Comparison of ENCODE assay signal across 25 cellular contexts in the genomic region with DNA sequence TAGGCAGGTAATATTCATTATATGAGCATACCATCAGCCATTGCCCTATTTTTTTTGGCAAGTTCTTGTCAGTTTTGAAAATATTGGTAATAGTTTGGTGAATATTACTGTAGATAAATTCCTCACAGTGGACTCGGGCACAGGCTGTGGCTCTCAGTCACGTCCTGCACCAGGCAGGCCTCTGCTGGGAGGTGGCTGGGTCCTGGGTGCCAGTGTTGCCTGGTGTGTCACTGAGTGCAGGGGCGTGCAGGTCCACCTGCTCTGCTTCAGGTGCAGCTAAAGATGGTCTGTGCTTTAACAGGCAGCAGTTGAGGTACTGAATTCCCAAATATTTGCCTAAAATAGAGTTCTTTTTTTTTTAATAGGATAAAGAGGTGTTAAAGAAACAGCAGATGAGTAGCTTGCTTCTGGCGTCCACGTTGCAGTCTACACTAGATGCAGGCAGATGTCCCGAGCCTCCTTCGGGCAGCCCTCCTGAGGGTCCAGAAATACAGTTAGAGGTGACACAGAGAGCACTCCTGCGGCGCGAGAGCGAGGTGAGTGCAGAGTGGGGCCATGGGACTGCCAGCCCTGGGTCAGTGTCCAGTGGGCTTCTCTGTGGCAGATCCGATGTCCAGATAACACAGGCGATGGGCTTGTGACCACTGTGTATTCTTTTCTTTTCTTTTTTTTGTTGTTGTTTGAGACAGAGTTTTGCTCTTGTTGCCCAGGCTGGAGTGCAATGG.
"Had no signal": no experiment of that assay in that cellular context is flagged by ENCODE, and none has a peak within 500 bp of the region (broad histone marks: within the 10 kb centered on the region; RNA-seq: fewer than 3 reads in every experiment).

No MANE protein-coding gene starts in this region.

- H3K9me3 ChIP-seq: heart left ventricle, ovary, right lobe of liver, stomach, thyroid gland, vagina had no signal

- H3K27ac Mint-ChIP-seq: naive thymus-derived CD4-positive, alpha-beta T cell; nephron; stimulated activated effector memory CD8-positive, alpha-beta T cell treated with anti-CD3 and anti-CD28 coated beads, Interleukin-12 subunit alpha, Interleukin-12 subunit beta, amount 100 ng/mL, for 72 hours had no signal

- H3K4me1 ChIP-seq: heart left ventricle, right lobe of liver, stomach, thyroid gland, vagina had no signal

- H3K27ac ChIP-seq: dorsolateral prefrontal cortex, heart left ventricle, ovary, right lobe of liver, stomach, thyroid gland, vagina had no signal

- DNase-seq: cerebellar nuclear complex; effector CD4-positive, alpha-beta T cell; hippocampal formation; kidney glomerular epithelial cell; mammary epithelial cell; mesendoderm; midbrain; naive thymus-derived CD4-positive, alpha-beta T cell; nucleus accumbens; ovary; retina; small intestine; stimulated activated CD4-positive, alpha-beta T cell treated with anti-CD3 and anti-CD28 coated beads, Interleukin-12 subunit alpha, Interleukin-12 subunit beta, amount 100 ng/mL, for 4 hours; stimulated activated CD4-positive, alpha-beta T cell treated with anti-CD3 and anti-CD28 coated beads, Interleukin-1b, Interleukin-23, amount 100 ng/mL, for 48 hours; stimulated activated CD4-positive, alpha-beta T cell treated with anti-CD3 and anti-CD28 coated beads, Interleukin-4, amount 100 ng/mL, for 1 hour; stimulated activated naive CD4-positive, alpha-beta T cell treated with Interleukin-2 at 50 U/mL for 16 hours; stomach; thyroid gland; trophoblast cell had no signal

- H3K4me3 Mint-ChIP-seq: naive thymus-derived CD4-positive, alpha-beta T cell; nephron; stimulated activated effector memory CD8-positive, alpha-beta T cell treated with anti-CD3 and anti-CD28 coated beads, Interleukin-12 subunit alpha, Interleukin-12 subunit beta, amount 100 ng/mL, for 72 hours had no signal

- H3K27me3 Mint-ChIP-seq: naive thymus-derived CD4-positive, alpha-beta T cell had no signal

- H3K4me1 Mint-ChIP-seq: nephron had no signal

- H3K27me3 ChIP-seq: dorsolateral prefrontal cortex, heart left ventricle, ovary, right lobe of liver, stomach, thyroid gland, vagina had no signal

- H3K9me3 Mint-ChIP-seq: naive thymus-derived CD4-positive, alpha-beta T cell; nephron; stimulated activated effector memory CD8-positive, alpha-beta T cell treated with anti-CD3 and anti-CD28 coated beads, Interleukin-12 subunit alpha, Interleukin-12 subunit beta, amount 100 ng/mL, for 72 hours had no signal

- H3K36me3 ChIP-seq: ovary had no signal

- H3K4me3 ChIP-seq: dorsolateral prefrontal cortex, heart left ventricle, ovary, right lobe of liver, stomach, thyroid gland, vagina had no signal

- ATAC-seq: heart left ventricle; naive thymus-derived CD4-positive, alpha-beta T cell; right lobe of liver; stimulated activated effector memory CD8-positive, alpha-beta T cell treated with anti-CD3 and anti-CD28 coated beads, Interleukin-12 subunit alpha, Interleukin-12 subunit beta, amount 100 ng/mL, for 72 hours had no signal
